In the genomic region with DNA sequence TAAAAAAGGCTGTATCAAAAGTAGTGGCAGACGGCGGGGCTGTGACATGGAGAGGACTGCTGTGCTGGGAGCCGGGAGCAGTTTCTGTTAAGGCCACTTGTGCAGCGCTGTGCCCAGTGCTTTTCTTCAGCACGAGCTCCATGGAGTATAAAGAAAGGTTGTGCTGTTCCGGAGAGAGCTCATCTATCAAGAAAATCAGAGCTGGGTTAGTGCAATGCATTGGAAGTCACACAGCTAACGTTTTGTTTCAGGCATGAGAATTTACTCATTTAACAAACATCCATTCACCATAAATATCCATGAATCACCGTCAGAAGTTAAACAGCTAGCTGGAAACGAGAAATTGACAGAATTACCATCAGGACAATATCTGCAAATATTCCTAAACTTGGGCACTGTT, we compare ENCODE assay signal across 1 cellular context.
TF ChIP-seq lines count a peak whose summit lies in the region.

No MANE protein-coding gene starts in this region.

TF ChIP-seq in IMR-90, 13 proteins besides CTCF, POLR2A, EP300 and RAD21 (continued from another document):
- TF ChIP-seq RCOR1 (IDR thresholded peaks at IDR 0.05; ENCODE audit: insufficient replicate concordance, low read length) = no peak
